Comparison of ENCODE assay signal across 11 cellular contexts in the genomic region with DNA sequence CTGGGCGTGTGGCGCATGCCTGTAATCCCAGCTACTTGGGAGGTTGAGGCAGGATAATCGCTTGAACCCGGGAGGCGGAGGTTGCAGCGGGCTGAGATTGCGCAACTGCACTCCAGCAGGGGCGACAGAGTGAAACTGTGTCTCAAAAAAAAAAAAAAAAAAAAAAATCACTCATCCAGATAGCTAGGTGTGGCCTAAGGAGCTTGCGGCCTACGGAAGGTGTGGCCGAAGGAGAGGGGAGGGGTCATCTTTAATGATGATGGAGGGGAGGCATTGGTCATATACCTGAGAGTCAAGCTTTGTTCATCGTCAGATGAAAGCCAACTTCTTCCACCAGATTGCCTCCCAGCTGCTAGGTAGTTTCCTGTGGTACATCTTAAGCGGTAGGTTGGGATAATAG. TPM values are rescaled to one million over a fixed set of nuclear protein-coding genes. Genes with fewer than 3 reads are reported as not detected.
DNase-seq lines count a peak whose midpoint lies in the region; ATAC-seq and TF ChIP-seq lines count a peak whose summit lies in the region.
"Had no signal": no experiment of that assay in that cellular context is flagged by ENCODE, and none has a peak within 500 bp of the region (broad histone marks: within the 10 kb centered on the region; RNA-seq: fewer than 3 reads in every experiment).

No MANE protein-coding gene starts in this region.

- H2AFZ ChIP-seq in H9 (ENCODE audit: low read length) = peak overlapping the region; percentile 58

- no peak overlapping the region for H3K56ac ChIP-seq in H9 (ENCODE audit: insufficient read length, low read depth, low read length)

- no peak for TF ChIP-seq POLR2A in prostate gland (IDR thresholded peaks at IDR 0.05)

- no peak overlapping the region for H3K27ac ChIP-seq in CD4-positive, CD25-positive, alpha-beta regulatory T cell (ENCODE audit: insufficient read depth, low read length, poor library complexity, severe bottlenecking)
- H3K27ac ChIP-seq in H9 (ENCODE audit: insufficient read length, low read depth, low read length) (no peak overlapping the region), prostate gland (no peak overlapping the region)
- no peak overlapping the region for H3K27ac ChIP-seq in CD8-positive, alpha-beta memory T cell (ENCODE audit: low read depth, low read length)

- peak overlapping the region in 1 of 4 donors; percentile 98 for H3K4me3 Mint-ChIP-seq in CD4-positive, CD25-positive, alpha-beta regulatory T cell
- no peak overlapping the region for H3K4me3 Mint-ChIP-seq in H9
- peak overlapping the region; percentile 89 for H3K4me3 Mint-ChIP-seq in central memory CD8-positive, alpha-beta T cell
- H3K4me3 Mint-ChIP-seq in neural crest cell = peak overlapping the region; percentile 97
- H3K4me3 Mint-ChIP-seq in CD8-positive, alpha-beta memory T cell = peak overlapping the region in 1 of 7 donors; percentile 96

- no peak overlapping the region for H3K9ac ChIP-seq in H9 (ENCODE audit: extremely low read depth, insufficient read length, low read length)

- no peak overlapping the region for H3T11ph ChIP-seq in H9 (ENCODE audit: low read length)

- no peak overlapping the region for H3K4ac ChIP-seq in H9 (ENCODE audit: low read depth, low read length)

- H2BK12ac ChIP-seq in H9 (ENCODE audit: insufficient read length, low read depth, low read length) = no peak overlapping the region

- H2BK15ac ChIP-seq in H9 (ENCODE audit: low read depth, low read length) = no peak overlapping the region

- no peaks in the 10 kb centered on the region for H3K9me3 ChIP-seq in CD4-positive, CD25-positive, alpha-beta regulatory T cell (ENCODE audit: control insufficient read depth in 2 of 2, low read length in 2 of 2)
- no peaks in the 10 kb centered on the region for H3K9me3 ChIP-seq in H9 (ENCODE audit: control insufficient read depth, low read depth, low read length)
- no peaks in the 10 kb centered on the region for H3K9me3 ChIP-seq in CD8-positive, alpha-beta memory T cell (ENCODE audit: low read length)
- H3K9me3 ChIP-seq in prostate gland = no peaks in the 10 kb centered on the region
- H3K9me3 ChIP-seq: left ventricle myocardium inferior, spleen had no signal

- WGBS in H9 (ENCODE audit: extremely low coverage, insufficient read length, low lambda C conversion rate) = no CpG with 5 or more reads among the region's 13 CpGs
- 76% methylated on average over 13 of the region's 13 CpGs for WGBS in prostate gland

- H3K4me2 ChIP-seq in H9 (ENCODE audit: insufficient read depth, insufficient read length, low read length) = no peak overlapping the region

- H3K4me1 Mint-ChIP-seq in CD4-positive, CD25-positive, alpha-beta regulatory T cell = peaks cover 4 to 55% (median 41%) of the 10 kb centered on the region in 4 donors
- H3K4me1 Mint-ChIP-seq in H9 = peaks cover 13 to 16% of the 10 kb centered on the region in 2 experiments
- peaks cover 45% of the 10 kb centered on the region for H3K4me1 Mint-ChIP-seq in central memory CD8-positive, alpha-beta T cell
- peaks cover 29% of the 10 kb centered on the region for H3K4me1 Mint-ChIP-seq in neural crest cell
- H3K4me1 Mint-ChIP-seq in CD8-positive, alpha-beta memory T cell = peaks cover 43 to 54% (median 51%) of the 10 kb centered on the region in 3 donors

- no peak overlapping the region for H3K18ac ChIP-seq in H9 (ENCODE audit: insufficient read length, low read depth, low read length)

- H3K27me3 ChIP-seq in CD4-positive, CD25-positive, alpha-beta regulatory T cell (ENCODE audit: control insufficient read depth, insufficient read depth, low read length) = no peaks in the 10 kb centered on the region
- H3K27me3 ChIP-seq in H9 (ENCODE audit: insufficient read depth, low read length) = no peaks in the 10 kb centered on the region
- no peaks in the 10 kb centered on the region for H3K27me3 ChIP-seq in CD8-positive, alpha-beta memory T cell (ENCODE audit: insufficient read depth, low read length, poor library complexity, severe bottlenecking)
- H3K27me3 ChIP-seq in prostate gland (replicated peaks; ENCODE audit: insufficient read depth) = no peaks in the 10 kb centered on the region
- H3K27me3 ChIP-seq: spleen had no signal

- no peak overlapping the region for H3K4me3 ChIP-seq in CD4-positive, CD25-positive, alpha-beta regulatory T cell (ENCODE audit: low read depth, low read length)
- no peak overlapping the region for H3K4me3 ChIP-seq in CD8-positive, alpha-beta memory T cell (ENCODE audit: low read length)
- H3K4me3 ChIP-seq in prostate gland = no peak overlapping the region

- ATAC-seq in CD4-positive, CD25-positive, alpha-beta regulatory T cell (ENCODE audit: low read depth in 2 of 2) = no peak
- no peak for ATAC-seq in central memory CD8-positive, alpha-beta T cell (replicated peaks; ENCODE audit: extremely low read depth, poor library complexity, severe bottlenecking)
- no peak for ATAC-seq in HG03175 (IDR thresholded peaks at IDR 0.05; ENCODE audit: unreplicated experiment)

- no peak for DNase-seq in CD4-positive, CD25-positive, alpha-beta regulatory T cell
- no peak for DNase-seq in H9
- DNase-seq in central memory CD8-positive, alpha-beta T cell (ENCODE audit: low spot score in 2 of 2) = no peak
- no peak for DNase-seq in neural crest cell (ENCODE audit: low read depth, low spot score)
- no peak for DNase-seq in CD8-positive, alpha-beta memory T cell
- no peak for DNase-seq in ecto neural progenitor cell (ENCODE audit: low spot score)
- no peak for DNase-seq in prostate gland (ENCODE audit: low spot score)

- H2AK5ac ChIP-seq in H9 (ENCODE audit: insufficient read length, low read length) = no peak overlapping the region

- no peak overlapping the region for H3K14ac ChIP-seq in H9 (ENCODE audit: insufficient read depth, low read length)

- no peak overlapping the region for H4K8ac ChIP-seq in H9 (replicated peaks; ENCODE audit: insufficient read length, low read depth, low read length)

- peaks cover 0 to 3% (median 0%) of the 10 kb centered on the region in 7 donors for H3K9me3 Mint-ChIP-seq in CD4-positive, CD25-positive, alpha-beta regulatory T cell
- H3K9me3 Mint-ChIP-seq in H9 (peaks cover 8 to 9% of the 10 kb centered on the region in 2 experiments; a peak in 3 of 5 replicates), neural crest cell (peaks cover 6% of the 10 kb centered on the region)
- H3K9me3 Mint-ChIP-seq in central memory CD8-positive, alpha-beta T cell = no peaks in the 10 kb centered on the region
- no peaks in the 10 kb centered on the region for H3K9me3 Mint-ChIP-seq in CD8-positive, alpha-beta memory T cell
- H3K9me3 Mint-ChIP-seq: activated T-helper 2 cell treated with anti-CD3 and anti-CD28 coated beads, Interferon-gamma antibody, Interleukin-2, Interleukin-4, amounts not matched to agents 10 μg/mL and 5 μg/mL and 100 μg/mL, durations not matched to agents 14 hours and 24 hours and 36 hours had no signal

- peak overlapping the region in 2 of 3 donors; percentile 51 to 93 for H3K27ac Mint-ChIP-seq in CD4-positive, CD25-positive, alpha-beta regulatory T cell
- H3K27ac Mint-ChIP-seq in H9 (no peak overlapping the region; a peak in 1 of 7 replicates), neural crest cell (ENCODE audit: unreplicated experiment) (no peak overlapping the region)
- H3K27ac Mint-ChIP-seq in central memory CD8-positive, alpha-beta T cell (ENCODE audit: low read depth) = no peak overlapping the region
- peak overlapping the region in 2 of 8 donors; percentile 11 to 45 for H3K27ac Mint-ChIP-seq in CD8-positive, alpha-beta memory T cell

- no peak overlapping the region for H2BK5ac ChIP-seq in H9 (ENCODE audit: insufficient read length, low read length)

- TF ChIP-seq CTCF in H9 (conservative IDR thresholded peaks at IDR 0.05) = no peak
- TF ChIP-seq CTCF in neural crest cell (conservative IDR thresholded peaks at IDR 0.05) = no peak
- TF ChIP-seq CTCF in prostate gland (IDR thresholded peaks at IDR 0.05) = no peak

- no peak overlapping the region for H3K23ac ChIP-seq in H9 (ENCODE audit: insufficient read length, low read depth, low read length)

- H3K23me2 ChIP-seq in H9 (ENCODE audit: insufficient read length, low read depth, low read length, poor library complexity, severe bottlenecking) = peaks cover 5% of the 10 kb centered on the region

- H4K5ac ChIP-seq in H9 (ENCODE audit: insufficient read length, low read depth, low read length) = no peak overlapping the region

- no peak overlapping the region for H2BK120ac ChIP-seq in H9 (ENCODE audit: low read depth, low read length, poor library complexity, severe bottlenecking)

- no peaks in the 10 kb centered on the region for H3K79me1 ChIP-seq in H9 (ENCODE audit: insufficient read depth, low read depth, low read length, poor library complexity, severe bottlenecking)

- H2BK20ac ChIP-seq in H9 (ENCODE audit: low read depth, low read length, poor library complexity, severe bottlenecking) = no peak overlapping the region

- intact Hi-C loops in prostate gland (cut with DNase I) = loop anchor here (10.0 kb wide), 1 partner anchor 393 kb away; a partner anchor contains a TSS

- H4K91ac ChIP-seq in H9 (ENCODE audit: insufficient read length, low read depth, low read length) = no peak overlapping the region

- peaks cover 40% of the 10 kb centered on the region for H3K4me1 ChIP-seq in CD4-positive, CD25-positive, alpha-beta regulatory T cell (ENCODE audit: control insufficient read depth, insufficient read depth, low read length, poor library complexity, severe bottlenecking)
- H3K4me1 ChIP-seq in H9 (ENCODE audit: insufficient read depth, low read length) = peaks cover 5% of the 10 kb centered on the region; the same call in 1 of the 2 replicates
- H3K4me1 ChIP-seq in CD8-positive, alpha-beta memory T cell (ENCODE audit: insufficient read depth, low read length) = peaks cover 43% of the 10 kb centered on the region
- H3K4me1 ChIP-seq in prostate gland (replicated peaks) = no peaks in the 10 kb centered on the region

- H3K79me2 ChIP-seq in H9 (ENCODE audit: insufficient read depth, low read length) = peaks cover 2% of the 10 kb centered on the region; the same call in 1 of the 2 replicates

- CTCF ChIA-PET in CD8-positive, alpha-beta memory T cell (lab: Charles Lee) = interaction anchor here (0.6 to 6.7 kb wide), 32 partner anchors 9 to 397 kb away, joined by 3 to 111 read pairs (median 5); a partner anchor contains a TSS

- no peaks in the 10 kb centered on the region for H3K27me3 Mint-ChIP-seq in CD4-positive, CD25-positive, alpha-beta regulatory T cell
- peaks cover 10% of the 10 kb centered on the region for H3K27me3 Mint-ChIP-seq in H9 (ENCODE audit: low read depth)
- H3K27me3 Mint-ChIP-seq in central memory CD8-positive, alpha-beta T cell = no peaks in the 10 kb centered on the region
- peaks cover 14% of the 10 kb centered on the region for H3K27me3 Mint-ChIP-seq in neural crest cell (ENCODE audit: low read depth)
- H3K27me3 Mint-ChIP-seq in CD8-positive, alpha-beta memory T cell = peaks cover 0 to 1% of the 10 kb centered on the region in 2 donors

- peaks cover 6% of the 10 kb centered on the region for H3K36me3 ChIP-seq in CD4-positive, CD25-positive, alpha-beta regulatory T cell (ENCODE audit: control insufficient read depth, insufficient read depth, low read length)
- H3K36me3 ChIP-seq in CD8-positive, alpha-beta memory T cell (ENCODE audit: insufficient read depth, low read length) = peaks cover 3% of the 10 kb centered on the region
- no peaks in the 10 kb centered on the region for H3K36me3 ChIP-seq in prostate gland
- H3K36me3 ChIP-seq: left ventricle myocardium inferior had no signal

- POLR2A ChIA-PET in CD8-positive, alpha-beta memory T cell (lab: Charles Lee) = interaction anchor here (0.5 to 1.5 kb wide), 8 partner anchors 9 to 1568 kb away, joined by 3 to 7 read pairs (median 4); a partner anchor contains a TSS

- H4K20me1 ChIP-seq in H9 (ENCODE audit: control insufficient read depth, insufficient read depth, insufficient read length) = no peaks in the 10 kb centered on the region

- H3K36me3 Mint-ChIP-seq in CD4-positive, CD25-positive, alpha-beta regulatory T cell = peaks cover 17% of the 10 kb centered on the region
- H3K36me3 Mint-ChIP-seq in H9 (ENCODE audit: insufficient read depth in 1 of 3, low read depth in 3 of 3) (peaks cover 3 to 6% (median 5%) of the 10 kb centered on the region in 3 experiments; a peak in 4 of 7 replicates), neural crest cell (ENCODE audit: low read depth) (peaks cover 5% of the 10 kb centered on the region)
- peaks cover 22% of the 10 kb centered on the region for H3K36me3 Mint-ChIP-seq in central memory CD8-positive, alpha-beta T cell (ENCODE audit: insufficient read depth)
- H3K36me3 Mint-ChIP-seq in CD8-positive, alpha-beta memory T cell = peaks cover 0 to 22% (median 4%) of the 10 kb centered on the region in 3 donors

RNA-seq across cellular contexts. Expression of a gene that starts 0.8 kb away (rescaled TPM):
- 37.3 TPM for total RNA-seq in CD4-positive, CD25-positive, alpha-beta regulatory T cell
- 1 to 10 TPM; 3.8 to 6.6 (median 5.1) TPM for polyA plus RNA-seq in CD4-positive, CD25-positive, alpha-beta regulatory T cell
- total RNA-seq in H9 (2021) = 11.7 and 13.9 TPM in 2 replicates
- 25.6 and 26.3 TPM in 2 replicates for total RNA-seq in neural crest cell
- total RNA-seq in CD8-positive, alpha-beta memory T cell = 10 to 100 TPM; 14.8 to 16.2 TPM
- polyA plus RNA-seq in CD8-positive, alpha-beta memory T cell = 7.7 TPM
- total RNA-seq in prostate gland = 10 to 100 TPM; 21.2 to 24.1 TPM

RNA-seq across cellular contexts. Expression of a gene that starts 43.9 kb away (rescaled TPM):
- total RNA-seq in CD4-positive, CD25-positive, alpha-beta regulatory T cell = 247 TPM
- 100 to 1,000 TPM; 134 to 142 (median 139) TPM for polyA plus RNA-seq in CD4-positive, CD25-positive, alpha-beta regulatory T cell
- total RNA-seq in H9 (2021) (5.4 and 5.6 TPM in 2 replicates), neural crest cell (1.8 and 1.9 TPM in 2 replicates), prostate gland (10 to 100 TPM; 20.2 to 33.4 TPM)
- total RNA-seq in CD8-positive, alpha-beta memory T cell = 10 to 100 TPM; 71.2 to 73.0 TPM
- 183 TPM for polyA plus RNA-seq in CD8-positive, alpha-beta memory T cell

Comparison
In these comparisons a context has a peak if more than half of its experiments do, and no peak if none do; other contexts are left out.
1. H3K27ac Mint-ChIP-seq: peak in CD4-positive, CD25-positive, alpha-beta regulatory T cell (2 of 3); none in H9 (0 of 3), central memory CD8-positive, alpha-beta T cell (single experiment) and neural crest cell (single experiment).
2. H3K4me3 Mint-ChIP-seq: peak in central memory CD8-positive, alpha-beta T cell (single experiment) and neural crest cell (single experiment); none in H9 (0 of 2).